In the genomic region with DNA sequence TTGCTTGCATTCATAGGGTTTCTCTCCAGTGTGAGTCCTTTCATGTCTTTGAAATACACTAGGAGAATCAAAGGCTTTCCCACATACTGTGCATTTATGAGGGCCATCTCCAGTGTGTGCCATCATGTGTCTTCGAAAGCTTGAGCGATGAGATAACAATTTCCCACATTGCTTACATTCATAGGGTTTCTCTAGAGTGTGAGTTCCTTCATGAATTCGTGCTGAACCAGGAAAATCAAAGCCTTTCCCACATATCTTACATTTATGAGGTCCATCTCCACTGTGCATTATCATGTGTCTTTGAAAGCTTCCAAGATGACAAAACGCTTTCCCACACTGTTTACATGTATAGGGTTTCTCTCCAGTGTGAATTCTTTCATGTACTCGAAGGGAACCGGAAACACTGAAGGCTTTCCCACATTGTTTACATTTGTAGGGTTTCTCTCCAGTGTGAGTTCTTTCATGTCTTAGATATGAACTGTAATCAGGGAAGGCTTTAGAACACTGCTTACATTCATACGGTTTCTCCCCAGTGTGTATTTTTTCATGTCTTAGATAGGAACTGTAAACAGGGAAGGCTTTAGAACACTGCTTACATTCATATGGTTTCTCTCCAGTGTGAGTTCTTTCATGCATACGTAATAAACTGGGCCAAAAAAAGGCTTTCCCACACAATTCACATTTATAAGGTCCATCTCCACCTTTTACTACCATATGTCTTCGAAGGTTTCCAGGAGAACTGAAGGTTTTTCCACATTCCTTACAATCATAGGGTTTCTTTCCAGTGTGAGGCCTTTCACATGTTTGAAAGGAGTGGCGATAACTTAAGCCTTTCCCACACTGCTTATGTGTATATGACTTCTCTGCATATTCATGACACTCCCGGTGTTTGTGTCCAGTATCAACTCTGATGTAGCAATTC, we compare ENCODE assay signal across 29 cellular contexts. TPM values are rescaled to one million over a fixed set of nuclear protein-coding genes. Genes with fewer than 3 reads are reported as not detected.
DNase-seq lines count a peak whose midpoint lies in the region; ATAC-seq and TF ChIP-seq lines count a peak whose summit lies in the region.
"Had no signal": no experiment of that assay in that cellular context is flagged by ENCODE, and none has a peak within 500 bp of the region (broad histone marks: within the 10 kb centered on the region; RNA-seq: fewer than 3 reads in every experiment).

No MANE protein-coding gene starts in this region.

- H3K4me1 ChIP-seq in skeletal muscle tissue (ENCODE audit: control insufficient read depth in 3 of 3, insufficient read depth in 3 of 3, low read length in 3 of 3): no peaks in the 10 kb centered on the region
- H3K4me1 ChIP-seq: gastrocnemius medialis had no signal

- ATAC-seq in activated T-cell treated with anti-CD3 and anti-CD28 coated beads, Interleukin-2, amount 50 U/mL, for 72 hours (replicated peaks in 1 of 2): no peak
- ATAC-seq in stimulated activated effector memory CD8-positive, alpha-beta T cell treated with anti-CD3 and anti-CD28 coated beads, Interleukin-12 subunit alpha, Interleukin-12 subunit beta, amount 100 ng/mL, for 72 hours: no peak
- ATAC-seq: activated naive CD4-positive, alpha-beta T cell treated with anti-CD3 and anti-CD28 coated beads, Interleukin-2, amount 50 U/mL, for 72 hours; activated T-helper 17 cell treated with anti-CD3 and anti-CD28 coated beads, Interleukin-2, amount 50 U/mL, for 72 hours; gastrocnemius medialis; left ventricle myocardium superior had no signal

- DNase-seq in activated T-cell treated with anti-CD3 and anti-CD28 coated beads, Interleukin-2, amount 50 U/mL, for 72 hours: no peak
- no peak for DNase-seq in activated T-cell treated with anti-CD3 and anti-CD28 coated beads, Interleukin-2, amount 50 U/mL, for 24 hours
- DNase-seq in amniotic epithelial cell (ENCODE audit: low read depth) (peak; percentile 13), fibroblast of the aortic adventitia (ENCODE audit: low read depth) (peak; percentile 2), MV-4-11 (lab: John Stamatoyannopoulos, UW) (no peak), caudate nucleus (lab: John Stamatoyannopoulos, UW) (no peak)
- DNase-seq in stimulated activated effector memory CD8-positive, alpha-beta T cell treated with anti-CD3 and anti-CD28 coated beads, Interleukin-12 subunit alpha, Interleukin-12 subunit beta, amount 100 ng/mL, for 72 hours (ENCODE audit: low spot score in 2 of 2): no peak
- DNase-seq: activated CD4-positive, alpha-beta T cell treated with anti-CD3 and anti-CD28 coated beads, Interleukin-2, amount 50 U/mL, for 4 hours; DMS79; effector CD8-positive, alpha-beta T cell; gastrocnemius medialis; GF-D8; GOT3; hippocampal formation; KG1; left ventricle myocardium superior; NCI-H1436; NCI-H2107; NCI-H524; stimulated activated CD8-positive, alpha-beta memory T cell treated with anti-CD3 and anti-CD28 coated beads, Interleukin-4, amount 100 ng/mL, for 48 hours; substantia nigra; WERI-Rb-1 had no signal

- H3K9me3 Mint-ChIP-seq in activated T-cell treated with anti-CD3 and anti-CD28 coated beads, Interleukin-2, amount 50 U/mL, for 72 hours: peaks cover 39 to 46% of the 10 kb centered on the region in 2 donors
- peaks cover 67% of the 10 kb centered on the region for H3K9me3 Mint-ChIP-seq in activated T-cell treated with anti-CD3 and anti-CD28 coated beads, Interleukin-2, amount 50 U/mL, for 24 hours
- peaks cover 42% of the 10 kb centered on the region for H3K9me3 Mint-ChIP-seq in stimulated activated effector memory CD8-positive, alpha-beta T cell treated with anti-CD3 and anti-CD28 coated beads, Interleukin-12 subunit alpha, Interleukin-12 subunit beta, amount 100 ng/mL, for 72 hours

- peaks cover 48 to 58% (median 54%) of the 10 kb centered on the region in 3 donors for H3K36me3 ChIP-seq in skeletal muscle tissue (ENCODE audit: control insufficient read depth in 3 of 3, insufficient read depth in 3 of 3, low read length in 3 of 3)

- peak overlapping the region; percentile 60 for H3K27ac Mint-ChIP-seq in activated T-cell treated with anti-CD3 and anti-CD28 coated beads, Interleukin-2, amount 50 U/mL, for 72 hours
- no peak overlapping the region for H3K27ac Mint-ChIP-seq in activated T-cell treated with anti-CD3 and anti-CD28 coated beads, Interleukin-2, amount 50 U/mL, for 24 hours
- H3K27ac Mint-ChIP-seq in stimulated activated effector memory CD8-positive, alpha-beta T cell treated with anti-CD3 and anti-CD28 coated beads, Interleukin-12 subunit alpha, Interleukin-12 subunit beta, amount 100 ng/mL, for 72 hours: no peak overlapping the region
- H3K27ac Mint-ChIP-seq: activated naive CD4-positive, alpha-beta T cell treated with anti-CD3 and anti-CD28 coated beads, Interleukin-2, amount 50 U/mL, for 72 hours; activated T-helper 17 cell treated with anti-CD3 and anti-CD28 coated beads, Interleukin-2, amount 50 U/mL, for 72 hours had no signal

- H3K36me3 Mint-ChIP-seq in activated T-cell treated with anti-CD3 and anti-CD28 coated beads, Interleukin-2, amount 50 U/mL, for 72 hours (ENCODE audit: insufficient read depth in 2 of 2): peaks cover 62 to 70% of the 10 kb centered on the region in 2 donors
- H3K36me3 Mint-ChIP-seq in activated T-cell treated with anti-CD3 and anti-CD28 coated beads, Interleukin-2, amount 50 U/mL, for 24 hours (ENCODE audit: low read depth): peaks cover 95% of the 10 kb centered on the region
- H3K36me3 Mint-ChIP-seq in stimulated activated effector memory CD8-positive, alpha-beta T cell treated with anti-CD3 and anti-CD28 coated beads, Interleukin-12 subunit alpha, Interleukin-12 subunit beta, amount 100 ng/mL, for 72 hours: peaks cover 68% of the 10 kb centered on the region

- H3K27me3 Mint-ChIP-seq in activated T-cell treated with anti-CD3 and anti-CD28 coated beads, Interleukin-2, amount 50 U/mL, for 72 hours (ENCODE audit: low read depth): no peaks in the 10 kb centered on the region
- no peaks in the 10 kb centered on the region for H3K27me3 Mint-ChIP-seq in activated T-cell treated with anti-CD3 and anti-CD28 coated beads, Interleukin-2, amount 50 U/mL, for 24 hours
- H3K27me3 Mint-ChIP-seq: activated T-helper 17 cell treated with anti-CD3 and anti-CD28 coated beads, Interleukin-2, amount 50 U/mL, for 72 hours had no signal

- peaks cover 1% of the 10 kb centered on the region for H3K4me1 Mint-ChIP-seq in activated T-cell treated with anti-CD3 and anti-CD28 coated beads, Interleukin-2, amount 50 U/mL, for 72 hours (ENCODE audit: low read depth)
- H3K4me1 Mint-ChIP-seq in activated T-cell treated with anti-CD3 and anti-CD28 coated beads, Interleukin-2, amount 50 U/mL, for 24 hours (ENCODE audit: low read depth): peaks cover 3% of the 10 kb centered on the region
- H3K4me1 Mint-ChIP-seq in stimulated activated effector memory CD8-positive, alpha-beta T cell treated with anti-CD3 and anti-CD28 coated beads, Interleukin-12 subunit alpha, Interleukin-12 subunit beta, amount 100 ng/mL, for 72 hours: no peaks in the 10 kb centered on the region
- H3K4me1 Mint-ChIP-seq: activated T-helper 17 cell treated with anti-CD3 and anti-CD28 coated beads, Interleukin-2, amount 50 U/mL, for 72 hours; neural crest cell had no signal

- H3K4me3 ChIP-seq in fibroblast of the aortic adventitia (ENCODE audit: low read depth, low read length) (no peak overlapping the region), skeletal muscle tissue (ENCODE audit: low read length in 3 of 3) (peak overlapping the region in 2 of 3 donors; percentile 27 to 48)
- H3K4me3 ChIP-seq: SK-N-MC had no signal

- H3K27me3 ChIP-seq in skeletal muscle tissue (ENCODE audit: control insufficient read depth in 3 of 3, insufficient read depth in 3 of 3, low read length in 3 of 3): no peaks in the 10 kb centered on the region
- H3K27me3 ChIP-seq: gastrocnemius medialis had no signal

- no peak for TF ChIP-seq CTCF in fibroblast of the aortic adventitia (IDR thresholded peaks at IDR 0.05; ENCODE audit: insufficient read depth, low read length)

- H3K9me3 ChIP-seq in skeletal muscle tissue (ENCODE audit: control insufficient read depth in 3 of 3, low read length in 3 of 3): peaks cover 28 to 61% (median 36%) of the 10 kb centered on the region in 3 donors

- H3K27ac ChIP-seq in skeletal muscle tissue (ENCODE audit: low read depth, low read length) (no peak overlapping the region), caudate nucleus (ENCODE audit: low read depth, low read length) (no peak overlapping the region)
- H3K27ac ChIP-seq: 22Rv1, gastrocnemius medialis, RWPE1, SK-N-MC, WERI-Rb-1 had no signal

- no peak overlapping the region for H3K9ac ChIP-seq in skeletal muscle tissue (ENCODE audit: low read depth in 1 of 3, low read length in 3 of 3)

- no peak overlapping the region for H3K4me3 Mint-ChIP-seq in activated T-cell treated with anti-CD3 and anti-CD28 coated beads, Interleukin-2, amount 50 U/mL, for 72 hours
- H3K4me3 Mint-ChIP-seq in activated T-cell treated with anti-CD3 and anti-CD28 coated beads, Interleukin-2, amount 50 U/mL, for 24 hours: no peak overlapping the region
- no peak overlapping the region for H3K4me3 Mint-ChIP-seq in stimulated activated effector memory CD8-positive, alpha-beta T cell treated with anti-CD3 and anti-CD28 coated beads, Interleukin-12 subunit alpha, Interleukin-12 subunit beta, amount 100 ng/mL, for 72 hours
- H3K4me3 Mint-ChIP-seq: activated T-helper 17 cell treated with anti-CD3 and anti-CD28 coated beads, Interleukin-2, amount 50 U/mL, for 72 hours; neural crest cell had no signal

RNA-seq across cellular contexts. Expression of a gene that starts 21.4 kb away (rescaled TPM):
- total RNA-seq in activated T-cell treated with anti-CD3 and anti-CD28 coated beads, Interleukin-2, amount 50 U/mL, for 72 hours: 10 to 100 TPM; 10.8 to 11.8 TPM
- total RNA-seq in fibroblast of the aortic adventitia (ENCODE audit: low replicate concordance): 4.4 and 5.3 TPM in 2 replicates
- 13.6 TPM for total RNA-seq in skeletal muscle tissue

Comparison
In these comparisons a context has a peak if more than half of its experiments do, and no peak if none do; other contexts are left out.
1. DNase-seq: peak in amniotic epithelial cell (single experiment) and fibroblast of the aortic adventitia (single experiment); none in activated T-cell treated with anti-CD3 and anti-CD28 coated beads, Interleukin-2, amount 50 U/mL, for 72 hours (0 of 2), activated T-cell treated with anti-CD3 and anti-CD28 coated beads, Interleukin-2, amount 50 U/mL, for 24 hours (single experiment), MV-4-11 (single experiment), caudate nucleus (0 of 61) and stimulated activated effector memory CD8-positive, alpha-beta T cell treated with anti-CD3 and anti-CD28 coated beads, Interleukin-12 subunit alpha, Interleukin-12 subunit beta, amount 100 ng/mL, for 72 hours (0 of 2).